Comparison of ENCODE assay signal across 2 cellular contexts in genomic region chr2:219618733-219619122, GRCh38.
TF ChIP-seq lines count a peak whose summit lies in the region.

No MANE protein-coding gene starts in this region.

TF ChIP-seq in IMR-90, 13 proteins besides CTCF, POLR2A, EP300 and RAD21:
- TF ChIP-seq CEBPB (IDR thresholded peaks at IDR 0.05; ENCODE audit: low read depth, low read length) (no peak), FOS (IDR thresholded peaks at IDR 0.05; ENCODE audit: low read depth, low read length) (no peak), ELK1 (IDR thresholded peaks at IDR 0.05; ENCODE audit: borderline replicate concordance, low read depth, low read length) (no peak)

TF ChIP-seq in H1, 55 proteins besides CTCF, POLR2A, EP300 and RAD21:
- no peak for TF ChIP-seq SP4 (IDR thresholded peaks at IDR 0.05; ENCODE audit: low read length)
